In genomic region chr17:83070800-83071341, GRCh38 we compare ENCODE assay signal across 2 cellular contexts.
TF ChIP-seq lines count a peak whose summit lies in the region.

No MANE protein-coding gene starts in this region.

TF ChIP-seq in GM12891, 5 proteins besides CTCF, POLR2A, EP300 and RAD21 (continued from another document):
- TF ChIP-seq SPI1 (IDR thresholded peaks at IDR 0.05; ENCODE audit: low read depth, low read length) = no peak
- TF ChIP-seq POLR2AphosphoS5 (IDR thresholded peaks at IDR 0.05; ENCODE audit: low read depth, low read length) = no peak
- TF ChIP-seq POU2F2 (IDR thresholded peaks at IDR 0.05; ENCODE audit: low read depth, low read length) = no peak

TF ChIP-seq in GM12878, 131 proteins besides CTCF, POLR2A, EP300 and RAD21:
- peak; percentile 52 for TF ChIP-seq PBX3 (IDR thresholded peaks at IDR 0.05; ENCODE audit: insufficient replicate concordance, low read depth, low read length)
- TF ChIP-seq TCF3 (IDR thresholded peaks at IDR 0.05; ENCODE audit: borderline replicate concordance, insufficient read depth, low read depth, low read length) = peak; percentile 75
- TF ChIP-seq BCL3 (IDR thresholded peaks at IDR 0.05; ENCODE audit: borderline replicate concordance, insufficient read depth, low read depth, low read length, poor library complexity, severe bottlenecking) = peak; percentile 99
- TF ChIP-seq NFIC (IDR thresholded peaks at IDR 0.05; ENCODE audit: low read depth, low read length) = no peak
